ENCODE assay signal across 9 cellular contexts in genomic region chr1:92882817-92883216, GRCh38. TPM values are rescaled to one million over a fixed set of nuclear protein-coding genes. Genes with fewer than 3 reads are reported as not detected.
DNase-seq lines count a peak whose midpoint lies in the region; ATAC-seq, FAIRE-seq and TF ChIP-seq lines count a peak whose summit lies in the region.
"Had no signal": no experiment of that assay in that cellular context is flagged by ENCODE, and none has a peak within 500 bp of the region (broad histone marks: within the 10 kb centered on the region; RNA-seq: fewer than 3 reads in every experiment).

No MANE protein-coding gene starts in this region.

- FAIRE-seq in GM12892 (lab: Jason Lieb, UNC): peak; percentile 30

- TF ChIP-seq CTCF in NB4 (IDR thresholded peaks at IDR 0.05; ENCODE audit: low read depth, low read length): no peak
- no peak for TF ChIP-seq CTCF in retinal pigment epithelial cell (conservative IDR thresholded peaks at IDR 0.05; ENCODE audit: low read depth, low read length)

- DNase-seq in GM12892 (ENCODE audit: insufficient read length) (no peak), NB4 (ENCODE audit: low read depth) (peak; percentile 82), activated T-cell treated with anti-CD3 and anti-CD28 coated beads for 4 hours (peak; percentile 16), retinal pigment epithelial cell (ENCODE audit: low read depth) (peak; percentile 48), mesenteric fat pad (ENCODE audit: low spot score) (no peak), iPS-NIHi7 (ENCODE audit: extremely low spot score) (no peak)

- H3K4me3 ChIP-seq in NB4 (ENCODE audit: low read depth, low read length) (no peak overlapping the region), retinal pigment epithelial cell (ENCODE audit: low read length) (no peak overlapping the region)
- H3K4me3 ChIP-seq: SJSA1 had no signal

- TF ChIP-seq POLR2A in GM12892 (IDR thresholded peaks at IDR 0.05; ENCODE audit: low read depth, low read length) (no peak), NB4 (IDR thresholded peaks at IDR 0.05; ENCODE audit: extremely low read depth, insufficient read length) (no peak)

- ATAC-seq in HG02981 (IDR thresholded peaks at IDR 0.05; ENCODE audit: unreplicated experiment): no peak
- ATAC-seq in HG03039 (IDR thresholded peaks at IDR 0.05; ENCODE audit: unreplicated experiment): no peak

RNA-seq across cellular contexts. Expression of gene RPL5, which starts 51.0 kb away (rescaled TPM):
- polyA plus RNA-seq in GM12892 (2012; ENCODE audit: missing spikeins): 4,635 TPM
- total RNA-seq in mesenteric fat pad: 762 TPM

Comparison
In these comparisons a context has a peak if more than half of its experiments do, and no peak if none do; other contexts are left out.
1. DNase-seq: peak in NB4 (single experiment), activated T-cell treated with anti-CD3 and anti-CD28 coated beads for 4 hours (single experiment) and retinal pigment epithelial cell (single experiment); none in GM12892 (single experiment), mesenteric fat pad (single experiment) and iPS-NIHi7 (single experiment).